In genomic region chr1:231395996-231396385, GRCh38 we compare ENCODE assay signal across 1 cellular context.
A peak's percentile ranks its signal among the peaks of the same experiment; 100 is the strongest.
TF ChIP-seq lines count a peak whose summit lies in the region.

No MANE protein-coding gene starts in this region.

TF ChIP-seq in endothelial cell of umbilical vein, 7 proteins besides CTCF, POLR2A, EP300 and RAD21 (continued from another document):
- TF ChIP-seq, protein P1, sequence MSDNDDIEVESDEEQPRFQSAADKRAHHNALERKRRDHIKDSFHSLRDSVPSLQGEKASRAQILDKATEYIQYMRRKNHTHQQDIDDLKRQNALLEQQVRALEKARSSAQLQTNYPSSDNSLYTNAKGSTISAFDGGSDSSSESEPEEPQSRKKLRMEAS (IDR thresholded peaks at IDR 0.05; ENCODE audit: insufficient read depth, insufficient read length) = no peak
- TF ChIP-seq JUN (IDR thresholded peaks at IDR 0.05; ENCODE audit: borderline replicate concordance, insufficient read depth, insufficient read length, low read depth) (no peak), POLR2AphosphoS5 (IDR thresholded peaks at IDR 0.05; ENCODE audit: insufficient read depth, low read depth, low read length) (peak; percentile 12), MYC (IDR thresholded peaks at IDR 0.05; ENCODE audit: low read depth, low read length) (no peak), FOS (IDR thresholded peaks at IDR 0.05; ENCODE audit: borderline replicate concordance, insufficient read depth, low read length) (no peak), EZH2 (IDR thresholded peaks at IDR 0.05; ENCODE audit: borderline replicate concordance, low read depth, low read length, severe bottlenecking) (no peak)
TF ChIP-seq in endothelial cell of umbilical vein: peak in this region for 1.
